Comparison of ENCODE assay signal across 10 cellular contexts in the genomic region with DNA sequence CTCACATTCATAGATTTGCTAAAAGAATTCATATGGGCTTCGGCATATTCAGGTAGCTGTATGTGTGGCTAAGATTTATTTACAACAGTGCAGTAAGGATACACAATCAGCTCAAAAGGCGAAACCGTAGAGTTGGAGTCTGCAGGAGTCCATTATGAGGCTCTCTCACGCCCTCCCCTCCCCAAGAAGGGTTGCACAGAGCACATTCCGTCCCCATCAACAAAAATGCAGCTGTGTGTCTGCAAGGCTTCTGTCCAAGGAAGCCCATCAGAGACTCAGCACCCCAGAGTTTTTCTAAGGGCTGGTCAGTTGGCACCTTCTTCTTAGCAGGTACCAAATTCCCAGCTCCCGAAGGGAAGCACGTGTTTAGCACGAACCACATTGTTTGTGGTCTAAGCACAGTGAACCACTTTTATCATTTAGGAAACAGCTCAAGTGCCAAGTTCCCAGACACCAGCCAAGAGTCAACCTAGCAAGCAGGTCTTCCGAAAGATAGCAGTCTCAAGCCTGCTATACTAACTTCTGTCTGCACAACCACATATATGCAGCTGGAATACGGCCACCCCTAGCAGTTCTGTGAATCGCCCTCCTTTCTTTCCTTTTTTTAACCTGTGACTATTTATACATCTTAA. TPM values are rescaled to one million over a fixed set of nuclear protein-coding genes. Genes with fewer than 3 reads are reported as not detected.
DNase-seq lines count a peak whose midpoint lies in the region; ATAC-seq and TF ChIP-seq lines count a peak whose summit lies in the region.
"Had no signal": no experiment of that assay in that cellular context is flagged by ENCODE, and none has a peak within 500 bp of the region (broad histone marks: within the 10 kb centered on the region; RNA-seq: fewer than 3 reads in every experiment).

No MANE protein-coding gene starts in this region.

- H2AFZ ChIP-seq in mammary epithelial cell (ENCODE audit: low read depth, low read length) = peak overlapping the region; percentile 76

- H4K20me1 ChIP-seq in mammary epithelial cell (ENCODE audit: insufficient read depth, low read length) = no peaks in the 10 kb centered on the region

- peak; percentile 5 to 39 (median 16) for ATAC-seq in right lobe of liver
- no peak for ATAC-seq in stimulated activated memory B cell treated with anti-CD40 and anti-IgM and Interleukin-4, amounts not matched to agents 10 μg/mL and 1 μg/mL and 100 μg/mL, for 72 hours

- 39% methylated on average over 10 of the region's 11 CpGs for WGBS in mammary epithelial cell (ENCODE audit: low coverage, missing lambda C conversion rate)
- WGBS in right lobe of liver (ENCODE audit: insufficient coverage, low coverage, low lambda C conversion rate, missing lambda C conversion rate) = 49% methylated on average over 8 of the region's 11 CpGs
- WGBS in testis, 2 donors = 66 to 75% methylated on average over 11 of the region's 11 CpGs

- no peak overlapping the region for H3K27ac Mint-ChIP-seq in stimulated activated memory B cell treated with anti-CD40 and anti-IgM and Interleukin-4, amounts not matched to agents 10 μg/mL and 1 μg/mL and 100 μg/mL, for 72 hours
- H3K27ac Mint-ChIP-seq: activated naive CD4-positive, alpha-beta T cell treated with anti-CD3 and anti-CD28 coated beads for 36 hours had no signal

- no peak overlapping the region for H3K4me3 Mint-ChIP-seq in stimulated activated memory B cell treated with anti-CD40 and anti-IgM and Interleukin-4, amounts not matched to agents 10 μg/mL and 1 μg/mL and 100 μg/mL, for 72 hours
- H3K4me3 Mint-ChIP-seq: activated naive CD4-positive, alpha-beta T cell treated with anti-CD3 and anti-CD28 coated beads for 36 hours had no signal

- no peaks in the 10 kb centered on the region for H3K36me3 ChIP-seq in mammary epithelial cell (ENCODE audit: insufficient read depth, low read length)
- H3K36me3 ChIP-seq in right lobe of liver = no peaks in the 10 kb centered on the region
- no peaks in the 10 kb centered on the region for H3K36me3 ChIP-seq in testis (ENCODE audit: low read depth, missing control alignments)

- peak overlapping the region; percentile 64 for H3K27ac ChIP-seq in mammary epithelial cell (ENCODE audit: insufficient read depth, low read depth, low read length)
- peak overlapping the region in 2 of 3 donors; percentile 26 to 33 for H3K27ac ChIP-seq in right lobe of liver
- H3K27ac ChIP-seq in testis = peak overlapping the region in 1 of 2 donors; percentile 60

- intact Hi-C loops in mammary epithelial cell (cut with micrococcal nuclease) = loop anchor here (5.0 kb wide), 1 partner anchor 84 kb away; a partner anchor contains a TSS
- intact Hi-C loops in right lobe of liver (cut with DNase I) = no loop called here
- intact Hi-C loops in testis (cut with DNase I; ENCODE audit: low total_unique reads) = no loop called here

- H3K9ac ChIP-seq in mammary epithelial cell (ENCODE audit: insufficient read depth, low read length) = peak overlapping the region; percentile 25

- H3K79me2 ChIP-seq in mammary epithelial cell (ENCODE audit: insufficient read depth, low read length) = no peaks in the 10 kb centered on the region

- peak overlapping the region; percentile 60 for H3K4me2 ChIP-seq in mammary epithelial cell (ENCODE audit: insufficient read depth, low read depth, low read length)

- H3K9me3 ChIP-seq in mammary epithelial cell (replicated peaks; ENCODE audit: insufficient read depth, low read length) (peaks cover 9% of the 10 kb centered on the region), right lobe of liver (no peaks in the 10 kb centered on the region), testis (no peaks in the 10 kb centered on the region)

- BruUV-seq in mammary epithelial cell (replicated peaks; lab: Mats Ljungman, UMichigan) = no TSS peak

- DNase-seq in LHCN-M2 (ENCODE audit: low read depth) (peak; percentile 32), mammary epithelial cell (no peak), right lobe of liver (no peak), testis (peak; percentile 38), RPMI8226 (no peak), NCI-H69 (lab: John Stamatoyannopoulos, UW) (no peak)
- DNase-seq in stimulated activated CD4-positive, alpha-beta T cell treated with anti-CD3 and anti-CD28 coated beads, Interleukin-1b, Interleukin-23, amount 100 ng/mL, for 48 hours = no peak
- DNase-seq: activated naive CD4-positive, alpha-beta T cell treated with anti-CD3 and anti-CD28 coated beads for 36 hours; NCI-H526 treated with DMSO at 0.1 percent for 48 hours had no signal

- CTCF ChIA-PET in mammary epithelial cell (lab: Charles Lee; ENCODE audit: low non-redundant PET) = no interaction called here

- peaks cover 8% of the 10 kb centered on the region for H3K9me3 Mint-ChIP-seq in stimulated activated memory B cell treated with anti-CD40 and anti-IgM and Interleukin-4, amounts not matched to agents 10 μg/mL and 1 μg/mL and 100 μg/mL, for 72 hours

- TF ChIP-seq CTCF in mammary epithelial cell (conservative IDR thresholded peaks at IDR 0.05 in 1 of 2, IDR thresholded peaks at IDR 0.05 in 1 of 2; ENCODE audit: extremely low read depth in 1 of 2, insufficient read depth in 1 of 2, low read depth in 1 of 2, low read length in 2 of 2) = no peak
- no peak for TF ChIP-seq CTCF in right lobe of liver (IDR thresholded peaks at IDR 0.05)
- no peak for TF ChIP-seq CTCF in testis (IDR thresholded peaks at IDR 0.05)

- H3K4me3 ChIP-seq in mammary epithelial cell (replicated peaks in 1 of 3; ENCODE audit: insufficient read depth in 1 of 3, low read depth in 2 of 3, low read length in 3 of 3) = peak overlapping the region in 1 of 3 experiments; percentile 3
- no peak overlapping the region for H3K4me3 ChIP-seq in right lobe of liver
- H3K4me3 ChIP-seq in testis = no peak overlapping the region

- dilution Hi-C loops in mammary epithelial cell (cut with HindIII; ENCODE audit: low sequenced_read_pairs) = no loop called here

- H3K4me1 ChIP-seq in mammary epithelial cell (ENCODE audit: insufficient read depth, low read length) (peaks cover 23% of the 10 kb centered on the region), right lobe of liver (no peaks in the 10 kb centered on the region), testis (peaks cover 18% of the 10 kb centered on the region)

- in situ Hi-C loops in mammary epithelial cell (cut with MboI; ENCODE audit: low sequenced_read_pairs in 2 of 2) = no loop called here

- H3K36me3 Mint-ChIP-seq in stimulated activated memory B cell treated with anti-CD40 and anti-IgM and Interleukin-4, amounts not matched to agents 10 μg/mL and 1 μg/mL and 100 μg/mL, for 72 hours = peaks cover 6% of the 10 kb centered on the region

- TF ChIP-seq POLR2A in right lobe of liver (IDR thresholded peaks at IDR 0.05) = no peak
- no peak for TF ChIP-seq POLR2A in testis (IDR thresholded peaks at IDR 0.05)

- H3K27me3 ChIP-seq in mammary epithelial cell (ENCODE audit: insufficient read depth, low read length) = no peaks in the 10 kb centered on the region
- H3K27me3 ChIP-seq in right lobe of liver = no peaks in the 10 kb centered on the region
- no peaks in the 10 kb centered on the region for H3K27me3 ChIP-seq in testis

- peaks cover 30% of the 10 kb centered on the region for H3K4me1 Mint-ChIP-seq in stimulated activated memory B cell treated with anti-CD40 and anti-IgM and Interleukin-4, amounts not matched to agents 10 μg/mL and 1 μg/mL and 100 μg/mL, for 72 hours

- peaks cover 24% of the 10 kb centered on the region for H3K27me3 Mint-ChIP-seq in stimulated activated memory B cell treated with anti-CD40 and anti-IgM and Interleukin-4, amounts not matched to agents 10 μg/mL and 1 μg/mL and 100 μg/mL, for 72 hours

RNA-seq across cellular contexts. Expression of a gene that starts 28.5 kb away (rescaled TPM):
- total RNA-seq in LHCN-M2 (2014; rRNA removed) (15.3 and 17.2 TPM in 2 replicates), mammary epithelial cell (100 to 1,000 TPM in 1 of 2 donors, 10 to 100 TPM in 1; 73.5 to 107 TPM), right lobe of liver (1 to 10 TPM; 2.9 to 5.2 (median 3.4) TPM), testis (10 to 100 TPM; 11.2 to 20.0 TPM)
- polyA plus RNA-seq in LHCN-M2 (2012) = 26.7 TPM
- polyA plus RNA-seq in mammary epithelial cell (67.1 TPM), testis (ENCODE audit: insufficient read depth, low read depth, low replicate concordance) (14.3 TPM)
- polyA minus RNA-seq in mammary epithelial cell = 84.8 TPM

Comparison
In these comparisons a context has a peak if more than half of its experiments do, and no peak if none do; other contexts are left out.
1. DNase-seq: peak in LHCN-M2 (single experiment) and testis (single experiment); none in mammary epithelial cell (single experiment), right lobe of liver (0 of 3), RPMI8226 (single experiment), NCI-H69 (single experiment) and stimulated activated CD4-positive, alpha-beta T cell treated with anti-CD3 and anti-CD28 coated beads, Interleukin-1b, Interleukin-23, amount 100 ng/mL, for 48 hours (single experiment).